12 cellular contexts compared by ENCODE assay signal in the genomic region with DNA sequence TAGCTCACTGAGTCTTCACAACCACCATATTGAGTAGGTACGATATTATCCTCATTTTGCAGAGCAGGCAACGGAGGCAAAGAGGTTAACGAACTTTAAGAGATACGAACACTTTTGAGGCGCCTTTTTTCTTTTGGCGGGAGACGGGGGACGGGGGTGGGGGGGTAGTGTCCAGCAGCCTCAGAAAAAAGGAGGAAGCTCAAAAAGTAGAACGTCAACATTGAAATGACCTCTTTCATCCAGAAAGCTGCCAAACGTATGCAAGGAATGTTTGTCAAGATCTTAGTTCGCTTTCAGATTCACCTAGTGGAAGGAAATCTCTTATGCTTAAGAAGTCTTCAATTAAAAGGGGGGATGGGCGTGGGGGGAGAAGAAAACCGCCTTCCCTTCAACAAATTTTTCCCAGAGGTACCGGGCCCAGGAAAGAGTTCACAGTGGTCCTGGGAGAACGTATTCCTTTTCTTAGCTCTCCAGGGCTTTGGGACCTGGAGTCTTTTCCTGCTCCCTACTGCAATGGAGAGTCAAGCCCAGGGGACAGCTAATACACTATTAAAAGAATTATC. TPM values are rescaled to one million over a fixed set of nuclear protein-coding genes. Genes with fewer than 3 reads are reported as not detected.
A peak's percentile ranks its signal among the peaks of the same experiment; 100 is the strongest.
DNase-seq lines count a peak whose midpoint lies in the region; ATAC-seq, FAIRE-seq and TF ChIP-seq lines count a peak whose summit lies in the region.
"Had no signal": no experiment of that assay in that cellular context is flagged by ENCODE, and none has a peak within 500 bp of the region (broad histone marks: within the 10 kb centered on the region; RNA-seq: fewer than 3 reads in every experiment).

No MANE protein-coding gene starts in this region.

- H3K27me3 ChIP-seq in cardiac muscle cell (no peaks in the 10 kb centered on the region), astrocyte (ENCODE audit: insufficient read depth, low read length) (no peaks in the 10 kb centered on the region), upper lobe of right lung (no peaks in the 10 kb centered on the region)
- H3K27me3 ChIP-seq: foreskin keratinocyte had no signal

- H3K4me3 Mint-ChIP-seq in astrocyte (ENCODE audit: unreplicated experiment) (peak overlapping the region; percentile 76), mesothelial cell of epicardium (peak overlapping the region; percentile 88)

- H2AFZ ChIP-seq in astrocyte (ENCODE audit: low read depth, low read length): no peak overlapping the region

- DNase-seq in cardiac muscle cell (ENCODE audit: low read depth in 1 of 2, low spot score in 1 of 2): no peak
- DNase-seq in Right ventricle myocardium superior: no peak
- DNase-seq in astrocyte (ENCODE audit: low read depth): no peak
- no peak for DNase-seq in mesothelial cell of epicardium (ENCODE audit: low spot score in 2 of 2, unreplicated experiment in 2 of 2)
- DNase-seq in upper lobe of right lung: no peak
- no peak for DNase-seq in iPS-NIHi7 (ENCODE audit: extremely low spot score)
- DNase-seq in AG08396 (ENCODE audit: low spot score): no peak
- DNase-seq in NCI-H748 treated with DMSO at 0.1 percent for 48 hours (lab: John Stamatoyannopoulos, UW): no peak
- DNase-seq: DMS153; foreskin keratinocyte; NCI-H1105 treated with DMSO at 0.1 percent for 48 hours; stimulated activated naive B cell treated with anti-CD40 and anti-IgM and Interleukin-4, amounts not matched to agents 10 μg/mL and 1 μg/mL and 100 μg/mL, for 72 hours had no signal

- H3K9me3 Mint-ChIP-seq in astrocyte (ENCODE audit: unreplicated experiment): no peaks in the 10 kb centered on the region
- no peaks in the 10 kb centered on the region for H3K9me3 Mint-ChIP-seq in mesothelial cell of epicardium
- H3K9me3 Mint-ChIP-seq: stimulated activated naive B cell treated with anti-CD40 and anti-IgM and Interleukin-4, amounts not matched to agents 10 μg/mL and 1 μg/mL and 100 μg/mL, for 72 hours had no signal

- H3K36me3 Mint-ChIP-seq in astrocyte (ENCODE audit: low read depth, unreplicated experiment) (no peaks in the 10 kb centered on the region), mesothelial cell of epicardium (no peaks in the 10 kb centered on the region)
- H3K36me3 Mint-ChIP-seq: stimulated activated naive B cell treated with anti-CD40 and anti-IgM and Interleukin-4, amounts not matched to agents 10 μg/mL and 1 μg/mL and 100 μg/mL, for 72 hours had no signal

- no peak for TF ChIP-seq CTCF in cardiac muscle cell (IDR thresholded peaks at IDR 0.05; ENCODE audit: low read depth, low read length)
- TF ChIP-seq CTCF in astrocyte (IDR thresholded peaks at IDR 0.05; ENCODE audit: insufficient read depth, low read depth, low read length): no peak
- no peak for TF ChIP-seq CTCF in mesothelial cell of epicardium (IDR thresholded peaks at IDR 0.05; ENCODE audit: unreplicated experiment)
- TF ChIP-seq CTCF in upper lobe of right lung (IDR thresholded peaks at IDR 0.05): no peak

- peak overlapping the region; percentile 72 for H3K4me3 ChIP-seq in cardiac muscle cell
- H3K4me3 ChIP-seq in astrocyte (ENCODE audit: insufficient read depth, low read depth, low read length): peak overlapping the region; percentile 96
- peak overlapping the region; percentile 66 for H3K4me3 ChIP-seq in upper lobe of right lung

- H3K36me3 ChIP-seq in cardiac muscle cell (no peaks in the 10 kb centered on the region), astrocyte (ENCODE audit: insufficient read depth, low read length) (no peaks in the 10 kb centered on the region), upper lobe of right lung (no peaks in the 10 kb centered on the region)

- H3K4me1 Mint-ChIP-seq in astrocyte (ENCODE audit: low read depth, unreplicated experiment): peaks cover 10% of the 10 kb centered on the region
- H3K4me1 Mint-ChIP-seq in mesothelial cell of epicardium: peaks cover 48% of the 10 kb centered on the region

- ATAC-seq in Right ventricle myocardium superior (ENCODE audit: poor library complexity) (no peak), upper lobe of right lung (no peak)

- no peak overlapping the region for H3K9ac ChIP-seq in astrocyte (ENCODE audit: low read length)

- intact Hi-C loops in Right ventricle myocardium superior (cut with DNase I) (loop anchor here (10.0 kb wide), 1 partner anchor 55 kb away; no protein-coding TSS in a partner anchor), upper lobe of right lung (cut with DNase I) (loop anchor here (10.0 kb wide), 1 partner anchor 65 kb away; no protein-coding TSS in a partner anchor)

- peak overlapping the region; percentile 99 for H3K27ac Mint-ChIP-seq in astrocyte (ENCODE audit: unreplicated experiment)
- H3K27ac Mint-ChIP-seq in mesothelial cell of epicardium: peak overlapping the region; percentile 63

- H3K79me2 ChIP-seq in astrocyte (ENCODE audit: insufficient read depth, low read length): peaks cover 47% of the 10 kb centered on the region

- H3K27me3 Mint-ChIP-seq in astrocyte (ENCODE audit: low read depth, unreplicated experiment) (no peaks in the 10 kb centered on the region), mesothelial cell of epicardium (ENCODE audit: low read depth) (no peaks in the 10 kb centered on the region)

- no peaks in the 10 kb centered on the region for H3K9me3 ChIP-seq in cardiac muscle cell (ENCODE audit: low read depth)
- no peaks in the 10 kb centered on the region for H3K9me3 ChIP-seq in astrocyte (ENCODE audit: insufficient read depth, low read depth, low read length)
- no peaks in the 10 kb centered on the region for H3K9me3 ChIP-seq in upper lobe of right lung

- H4K20me1 ChIP-seq in astrocyte (ENCODE audit: insufficient read depth, low read length): peaks cover 24% of the 10 kb centered on the region

- H3K27ac ChIP-seq in cardiac muscle cell (peak overlapping the region; percentile 71), astrocyte (ENCODE audit: low read depth, low read length) (no peak overlapping the region), upper lobe of right lung (peak overlapping the region; percentile 87)

- peak overlapping the region; percentile 100 for H3K4me2 ChIP-seq in astrocyte (ENCODE audit: low read length)

- H3K4me1 ChIP-seq in cardiac muscle cell (ENCODE audit: low read depth) (peaks cover 20% of the 10 kb centered on the region), astrocyte (ENCODE audit: insufficient read depth, low read length) (peaks cover 24% of the 10 kb centered on the region), upper lobe of right lung (peaks cover 27% of the 10 kb centered on the region)

- no peak for FAIRE-seq in astrocyte (lab: Jason Lieb, UNC)

RNA-seq across cellular contexts. Expression of a gene that starts 1.1 kb away (rescaled TPM):
- 17.7 and 19.8 TPM in 2 replicates for total RNA-seq in cardiac muscle cell
- 67.4 and 92.9 TPM in 2 replicates for polyA plus RNA-seq in cardiac muscle cell
- total RNA-seq in Right ventricle myocardium superior: 1.0 TPM
- total RNA-seq in astrocyte: 5.4 and 5.7 TPM in 2 replicates
- 9.9 to 10.6 TPM (median 9.9 TPM) in 3 replicates for total RNA-seq in mesothelial cell of epicardium
- 0.81 TPM for total RNA-seq in upper lobe of right lung

RNA-seq across cellular contexts. Expression of a gene that starts 1.5 kb away (rescaled TPM):
- total RNA-seq in cardiac muscle cell (108 and 165 TPM in 2 replicates), Right ventricle myocardium superior (11.9 TPM), astrocyte (173 and 182 TPM in 2 replicates), mesothelial cell of epicardium (230 to 265 TPM (median 260 TPM) in 3 replicates), upper lobe of right lung (57.3 TPM)
- 141 and 210 TPM in 2 replicates for polyA plus RNA-seq in cardiac muscle cell
